ENCODE assay signal across 8 cellular contexts in genomic region chr19:58326914-58327726, GRCh38. TPM values are rescaled to one million over a fixed set of nuclear protein-coding genes. Genes with fewer than 3 reads are reported as not detected.
A peak's percentile ranks its signal among the peaks of the same experiment; 100 is the strongest.
DNase-seq lines count a peak whose midpoint lies in the region; ATAC-seq and TF ChIP-seq lines count a peak whose summit lies in the region.

Gene ZSCAN22 (plus strand): TSS chr19:58326994. CDS start chr19:58334803, 7,809 bp downstream.

- peaks cover 19% of the 10 kb centered on the region for H3K4me1 ChIP-seq in CD8-positive, alpha-beta T cell (ENCODE audit: insufficient read depth, low read length)
- H3K4me1 ChIP-seq in lung (ENCODE audit: control insufficient read depth in 2 of 2, insufficient read depth in 2 of 2, low read length in 2 of 2), result peaks cover 7 to 9% of the 10 kb centered on the region in 2 donors

- 0 to 1% methylated on average over 61 to 62 of the region's 62 CpGs for WGBS in lung, 2 donors

- no peak within 1 kb of the TSS for H3K27ac Mint-ChIP-seq in CD8-positive, alpha-beta T cell
- no peak within 1 kb of the TSS for H3K27ac Mint-ChIP-seq in activated CD4-positive, alpha-beta memory T cell treated with anti-CD3 and anti-CD28 coated beads for 36 hours

- H3K4me1 Mint-ChIP-seq in CD8-positive, alpha-beta T cell (ENCODE audit: low read depth), result peaks cover 3% of the 10 kb centered on the region
- peaks cover 4% of the 10 kb centered on the region for H3K4me1 Mint-ChIP-seq in activated CD4-positive, alpha-beta memory T cell treated with anti-CD3 and anti-CD28 coated beads for 36 hours (ENCODE audit: low read depth)

- DNase-seq in CD8-positive, alpha-beta T cell, result peak; percentile 76 to 91 (median 87)
- DNase-seq in NCI-H748 treated with DMSO at 0.1 percent for 48 hours (lab: John Stamatoyannopoulos, UW) (peak; percentile 93), lung (ENCODE audit: low spot score) (peak; percentile 96)
- DNase-seq in activated CD4-positive, alpha-beta memory T cell treated with anti-CD3 and anti-CD28 coated beads for 36 hours, result peak; percentile 95
- peak; percentile 91 for DNase-seq in effector CD4-positive, alpha-beta T cell
- DNase-seq in stimulated activated CD4-positive, alpha-beta T cell treated with anti-CD3 and anti-CD28 coated beads, TNF-alpha, amount 100 ng/mL, for 1 hour (ENCODE audit: low read depth in 3 of 3, low spot score in 1 of 3), result peak; percentile 58 to 81 (median 61)

- intact Hi-C loops in CD8-positive, alpha-beta T cell (cut with DNase I, micrococcal nuclease), result loop anchor here (1.0 to 5.0 kb wide), 13 partner anchors 20 to 192 kb away; partner anchors contain the start of genes ERVK3-1 (in 2 of the 2), ZNF132 (in 2 of the 2), ZNF497 (in 2 of the 2) and ZNF584 (in 2 of the 2)
- intact Hi-C loops in activated CD4-positive, alpha-beta memory T cell treated with anti-CD3 and anti-CD28 coated beads for 36 hours (cut with micrococcal nuclease), result loop anchor here (1.0 to 5.0 kb wide), 6 partner anchors 22 to 192 kb away; partner anchors contain the start of genes ERVK3-1, ZBTB45, ZNF497 and ZNF584

- peak within 1 kb of the TSS; percentile 77 for H3K27ac ChIP-seq in CD8-positive, alpha-beta T cell (ENCODE audit: low read depth, low read length)
- peak within 1 kb of the TSS; percentile 91 for H3K27ac ChIP-seq in lung (ENCODE audit: low read depth in 1 of 2, low read length in 1 of 2)

- no peaks in the 10 kb centered on the region for H3K27me3 ChIP-seq in CD8-positive, alpha-beta T cell (ENCODE audit: insufficient read depth, low read length)
- H3K27me3 ChIP-seq in lung (ENCODE audit: control insufficient read depth, insufficient read depth), result no peaks in the 10 kb centered on the region

- H3K36me3 Mint-ChIP-seq in CD8-positive, alpha-beta T cell, result peaks cover 5% of the 10 kb centered on the region
- H3K36me3 Mint-ChIP-seq in activated CD4-positive, alpha-beta memory T cell treated with anti-CD3 and anti-CD28 coated beads for 36 hours, result peaks cover 1% of the 10 kb centered on the region

- no peak within 1 kb of the TSS for H3K4me3 Mint-ChIP-seq in CD8-positive, alpha-beta T cell
- no peak within 1 kb of the TSS for H3K4me3 Mint-ChIP-seq in activated CD4-positive, alpha-beta memory T cell treated with anti-CD3 and anti-CD28 coated beads for 36 hours

- POLR2A ChIA-PET in CD8-positive, alpha-beta T cell (lab: Charles Lee), result interaction anchor here (0.7 to 1.6 kb wide), 8 partner anchors 20 to 193 kb away, joined by 3 to 14 read pairs (median 4); partner anchors contain the start of genes ERVK3-1, ZBTB45, ZNF497 and ZNF8
- POLR2A ChIA-PET in activated CD4-positive, alpha-beta memory T cell treated with anti-CD3 and anti-CD28 coated beads for 36 hours (lab: Charles Lee), result interaction anchor here (0.6 to 1.4 kb wide), 5 partner anchors 10 to 217 kb away, joined by 3 to 8 read pairs (median 3); partner anchors contain the start of genes TRIM28 and ZNF497

- no peaks in the 10 kb centered on the region for H3K27me3 Mint-ChIP-seq in CD8-positive, alpha-beta T cell (ENCODE audit: low read depth)
- no peaks in the 10 kb centered on the region for H3K27me3 Mint-ChIP-seq in activated CD4-positive, alpha-beta memory T cell treated with anti-CD3 and anti-CD28 coated beads for 36 hours

- CTCF ChIA-PET in CD8-positive, alpha-beta T cell (lab: Charles Lee), result interaction anchor here (1.2 to 1.6 kb wide), 2 partner anchors 36 to 82 kb away, joined by 3 to 4 read pairs; partner anchors contain the start of gene ZNF584
- CTCF ChIA-PET in activated CD4-positive, alpha-beta memory T cell treated with anti-CD3 and anti-CD28 coated beads for 36 hours (lab: Charles Lee), result interaction anchor here (0.7 to 2.8 kb wide), 3 partner anchors 10 to 193 kb away, joined by 3 to 11 read pairs (median 8); partner anchors contain the start of gene ZBTB45

- ATAC-seq in CD8-positive, alpha-beta T cell, result peak; percentile 78
- peak; percentile 91 for ATAC-seq in GM19452 (IDR thresholded peaks at IDR 0.05; ENCODE audit: unreplicated experiment)
- peak; percentile 77 for ATAC-seq in HG03565 (IDR thresholded peaks at IDR 0.05; ENCODE audit: unreplicated experiment)
- peak; percentile 96 for ATAC-seq in lung (ENCODE audit: insufficient read depth, low FRiP score)

- H3K9me3 Mint-ChIP-seq in CD8-positive, alpha-beta T cell, result no peaks in the 10 kb centered on the region
- no peaks in the 10 kb centered on the region for H3K9me3 Mint-ChIP-seq in activated CD4-positive, alpha-beta memory T cell treated with anti-CD3 and anti-CD28 coated beads for 36 hours

- H3K9me3 ChIP-seq in CD8-positive, alpha-beta T cell (ENCODE audit: low read length), result no peaks in the 10 kb centered on the region
- H3K9me3 ChIP-seq in lung (ENCODE audit: control insufficient read depth in 2 of 2, insufficient read depth in 1 of 2, low read length in 1 of 2), result no peaks in the 10 kb centered on the region

- H3K36me3 ChIP-seq in CD8-positive, alpha-beta T cell (ENCODE audit: insufficient read depth, low read length), result no peaks in the 10 kb centered on the region
- no peaks in the 10 kb centered on the region for H3K36me3 ChIP-seq in lung (ENCODE audit: control insufficient read depth in 2 of 2, insufficient read depth in 2 of 2, low read length in 2 of 2)

- peak within 1 kb of the TSS; percentile 84 for H3K4me3 ChIP-seq in CD8-positive, alpha-beta T cell (ENCODE audit: low read depth, low read length)
- H3K4me3 ChIP-seq in lung, result peak within 1 kb of the TSS; percentile 61

- TF ChIP-seq CTCF in CD8-positive, alpha-beta T cell (IDR thresholded peaks at IDR 0.05), result no peak
- TF ChIP-seq CTCF in lung (IDR thresholded peaks at IDR 0.05; ENCODE audit: control extremely low read depth, extremely low read depth), result no peak

RNA-seq across cellular contexts. Expression of gene ZSCAN22, which starts in this region (rescaled TPM):
- total RNA-seq in CD8-positive, alpha-beta T cell, result 1 to 10 TPM; 1.7 to 2.2 TPM
- 1 to 10 TPM; 3.1 to 3.3 TPM for total RNA-seq in activated CD4-positive, alpha-beta memory T cell treated with anti-CD3 and anti-CD28 coated beads for 36 hours
- 1 to 10 TPM; 3.7 TPM for total RNA-seq in lung
- polyA plus RNA-seq in lung, result 1 to 10 TPM in 1 of 2 donors, under 1 TPM in 1; 0.93 to 1.1 TPM

Comparison
In these comparisons a context has a peak if more than half of its experiments do, and no peak if none do; other contexts are left out.
1. Peak in every context shown above with its lines: DNase-seq, ATAC-seq, H3K4me3 ChIP-seq and H3K27ac ChIP-seq.